ENCODE assay signal across 24 cellular contexts in genomic region chrX:41796577-41796976, GRCh38.
DNase-seq lines count a peak whose midpoint lies in the region; ATAC-seq and TF ChIP-seq lines count a peak whose summit lies in the region.
"Had no signal": no experiment of that assay in that cellular context is flagged by ENCODE, and none has a peak within 500 bp of the region (broad histone marks: within the 10 kb centered on the region; RNA-seq: fewer than 3 reads in every experiment).

No MANE protein-coding gene starts in this region.

- BruUV-seq in OCI-LY7 (replicated peaks; lab: Mats Ljungman, UMichigan), result no TSS peak

- CTCF ChIA-PET in activated CD4-positive, alpha-beta T cell treated with anti-CD3 and anti-CD28 coated beads for 36 hours (lab: Charles Lee), result interaction anchor here (0.6 to 1.2 kb wide), 4 partner anchors 99 to 529 kb away, joined by 3 to 4 read pairs (median 3); partner anchors contain the start of gene CASK
- CTCF ChIA-PET in OCI-LY7 (lab: Charles Lee; ENCODE audit: unreplicated experiment), result no interaction called here

- H3K9me2 ChIP-seq in OCI-LY7 (ENCODE audit: insufficient read depth, low read length), result no peaks in the 10 kb centered on the region

- no peak overlapping the region for H3K4me3 ChIP-seq in OCI-LY7 (ENCODE audit: low read depth, low read length, poor library complexity, severe bottlenecking)
- H3K4me3 ChIP-seq: BLaER1, mucosa of descending colon, right atrium auricular region, tibial artery had no signal

- no peak overlapping the region for H3K4me3 Mint-ChIP-seq in activated CD4-positive, alpha-beta T cell treated with anti-CD3 and anti-CD28 coated beads for 36 hours

- H3K27ac ChIP-seq in OCI-LY7 (ENCODE audit: low read depth, low read length, poor library complexity, severe bottlenecking), result no peak overlapping the region
- H3K27ac ChIP-seq: BLaER1, right atrium auricular region, tibial artery had no signal

- H3K36me3 ChIP-seq in OCI-LY7 (ENCODE audit: insufficient read depth, low read length), result no peaks in the 10 kb centered on the region
- H3K36me3 ChIP-seq: BLaER1, right atrium auricular region, tibial artery had no signal

- H3K27me3 Mint-ChIP-seq in activated CD4-positive, alpha-beta T cell treated with anti-CD3 and anti-CD28 coated beads for 36 hours, result no peaks in the 10 kb centered on the region

- peaks cover 9% of the 10 kb centered on the region for H3K36me3 Mint-ChIP-seq in activated CD4-positive, alpha-beta T cell treated with anti-CD3 and anti-CD28 coated beads for 36 hours (ENCODE audit: low read depth)

- H2AFZ ChIP-seq in OCI-LY7 (ENCODE audit: low read length), result no peak overlapping the region

- H3K9me3 ChIP-seq in OCI-LY7 (ENCODE audit: low read length), result no peaks in the 10 kb centered on the region
- H3K9me3 ChIP-seq: mucosa of descending colon, right atrium auricular region had no signal

- no peaks in the 10 kb centered on the region for H4K20me1 ChIP-seq in OCI-LY7 (ENCODE audit: insufficient read depth, low read length)

- no peaks in the 10 kb centered on the region for H3K79me2 ChIP-seq in OCI-LY7 (ENCODE audit: insufficient read depth, low read depth, low read length)

- DNase-seq in activated CD4-positive, alpha-beta T cell treated with anti-CD3 and anti-CD28 coated beads for 36 hours, result no peak
- DNase-seq in activated CD4-positive, alpha-beta T cell treated with anti-CD3 and anti-CD28 coated beads for 4 hours, result no peak
- DNase-seq in central memory CD4-positive, alpha-beta T cell, result peak; percentile 3
- DNase-seq in OCI-LY7 (ENCODE audit: low spot score) (no peak), NCI-H2081 treated with DMSO at 0.1 percent for 48 hours (lab: John Stamatoyannopoulos, UW) (no peak)
- DNase-seq: activated CD4-positive, alpha-beta T cell treated with anti-CD3 and anti-CD28 coated beads, Interleukin-2, amount 50 U/mL, for 4 hours; anterior cingulate cortex; cerebellar nuclear complex; DMS 273 treated with DMSO at 0.1 percent for 48 hours; effector CD4-positive, alpha-beta T cell; GF-D8; HCEC 1CT; mucosa of descending colon; NCI-H1436; NCI-H2171; NCI-H774; occipital lobe; tibial artery had no signal

- peaks cover 2% of the 10 kb centered on the region for H3K9me3 Mint-ChIP-seq in activated CD4-positive, alpha-beta T cell treated with anti-CD3 and anti-CD28 coated beads for 36 hours (ENCODE audit: low read depth)

- H3K4me1 ChIP-seq in OCI-LY7 (ENCODE audit: insufficient read depth, low read length, poor library complexity, severe bottlenecking), result peaks cover 10% of the 10 kb centered on the region
- H3K4me1 ChIP-seq: BLaER1, right atrium auricular region had no signal

- POLR2A ChIA-PET in activated CD4-positive, alpha-beta T cell treated with anti-CD3 and anti-CD28 coated beads for 36 hours (lab: Charles Lee), result no interaction called here
- POLR2A ChIA-PET in OCI-LY7 (lab: Charles Lee), result no interaction called here

- ATAC-seq in activated CD4-positive, alpha-beta T cell treated with anti-CD3 and anti-CD28 coated beads for 36 hours, result no peak
- ATAC-seq in GM19463 (IDR thresholded peaks at IDR 0.05; ENCODE audit: unreplicated experiment), result peak; percentile 38
- ATAC-seq in HG03457 (IDR thresholded peaks at IDR 0.05; ENCODE audit: unreplicated experiment), result peak; percentile 45
- no peak for ATAC-seq in GM21825 (IDR thresholded peaks at IDR 0.05; ENCODE audit: unreplicated experiment)
- ATAC-seq: left lobe of liver had no signal

- peaks cover 33% of the 10 kb centered on the region for H3K4me1 Mint-ChIP-seq in activated CD4-positive, alpha-beta T cell treated with anti-CD3 and anti-CD28 coated beads for 36 hours

- H3K27ac Mint-ChIP-seq in activated CD4-positive, alpha-beta T cell treated with anti-CD3 and anti-CD28 coated beads for 36 hours, result peak overlapping the region; percentile 60

- no peak overlapping the region for H3K4me2 ChIP-seq in OCI-LY7 (ENCODE audit: low read length)
- H3K4me2 ChIP-seq: BLaER1 had no signal

- no peak for TF ChIP-seq CTCF in OCI-LY7 (conservative IDR thresholded peaks at IDR 0.05; ENCODE audit: low read length)

- intact Hi-C loops in activated CD4-positive, alpha-beta T cell treated with anti-CD3 and anti-CD28 coated beads for 36 hours (cut with DNase I, micrococcal nuclease), result loop anchor here (5.0 kb wide), 2 partner anchors 111 to 1761 kb away; no protein-coding TSS in a partner anchor
- intact Hi-C loops in OCI-LY7 (cut with micrococcal nuclease; ENCODE audit: unreplicated experiment), result loop anchor here (5.0 kb wide), 2 partner anchors 126 to 1761 kb away; partner anchors contain the start of gene CASK

Comparison
In these comparisons a context has a peak if more than half of its experiments do, and no peak if none do; other contexts are left out.
1. ATAC-seq: peak in GM19463 (single experiment) and HG03457 (single experiment); none in activated CD4-positive, alpha-beta T cell treated with anti-CD3 and anti-CD28 coated beads for 36 hours (single experiment) and GM21825 (single experiment).